ENCODE assay signal across 9 cellular contexts in the genomic region with DNA sequence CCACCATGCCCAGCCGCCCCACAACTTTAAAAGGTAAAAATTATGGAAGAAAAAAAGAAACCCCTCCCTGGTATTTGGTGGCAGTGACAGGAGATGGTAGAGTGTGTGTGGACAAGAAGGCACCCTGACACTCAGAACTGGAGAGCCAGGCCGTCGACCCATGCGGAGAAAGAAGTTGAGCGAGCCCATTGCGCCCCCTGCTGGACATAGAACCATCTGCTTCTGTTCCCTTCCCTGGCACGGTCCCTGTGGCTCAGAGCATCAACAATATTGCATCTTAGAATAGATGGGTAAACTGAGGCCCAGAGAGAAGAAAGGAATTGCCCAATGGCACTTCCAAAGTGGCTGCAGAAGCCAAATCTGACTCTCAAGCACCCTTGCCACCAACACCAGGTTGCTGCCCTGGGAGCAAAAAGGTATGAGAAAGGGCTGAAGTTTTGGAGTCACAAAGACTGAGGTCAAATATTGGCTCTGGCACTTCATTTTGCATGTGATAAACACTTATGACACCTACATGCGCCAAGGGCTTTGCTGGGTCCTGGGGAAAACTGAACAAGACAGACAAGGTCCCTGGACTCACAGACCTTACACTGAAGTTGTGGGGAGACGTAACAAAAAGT. TPM values are rescaled to one million over a fixed set of nuclear protein-coding genes. Genes with fewer than 3 reads are reported as not detected.
DNase-seq lines count a peak whose midpoint lies in the region; ATAC-seq, FAIRE-seq and TF ChIP-seq lines count a peak whose summit lies in the region.
"Had no signal": no experiment of that assay in that cellular context is flagged by ENCODE, and none has a peak within 500 bp of the region (broad histone marks: within the 10 kb centered on the region; RNA-seq: fewer than 3 reads in every experiment).

No MANE protein-coding gene starts in this region.

- H2AFZ ChIP-seq in astrocyte (ENCODE audit: low read depth, low read length): no peak overlapping the region

- no peaks in the 10 kb centered on the region for H4K20me1 ChIP-seq in astrocyte (ENCODE audit: insufficient read depth, low read length)

- no peak for FAIRE-seq in astrocyte (lab: Jason Lieb, UNC)

- H3K27ac ChIP-seq in astrocyte (ENCODE audit: low read depth, low read length) (no peak overlapping the region), spleen (no peak overlapping the region)
- H3K27ac ChIP-seq: epithelial cell of prostate had no signal

- no peaks in the 10 kb centered on the region for H3K79me2 ChIP-seq in astrocyte (ENCODE audit: insufficient read depth, low read length)

- peaks cover 3% of the 10 kb centered on the region for H3K36me3 ChIP-seq in astrocyte (ENCODE audit: insufficient read depth, low read length)
- H3K36me3 ChIP-seq in spleen: peaks cover 0 to 37% (median 17%) of the 10 kb centered on the region in 6 donors

- ATAC-seq in HG02798 (IDR thresholded peaks at IDR 0.05; ENCODE audit: poor library complexity, unreplicated experiment): no peak
- ATAC-seq in HG03097 (IDR thresholded peaks at IDR 0.05; ENCODE audit: low FRiP score, unreplicated experiment): no peak

- no peak overlapping the region for H3K27ac Mint-ChIP-seq in astrocyte (ENCODE audit: unreplicated experiment)

- H3K27me3 ChIP-seq in astrocyte (ENCODE audit: insufficient read depth, low read length) (no peaks in the 10 kb centered on the region), spleen (replicated peaks in 1 of 7) (peaks cover 0 to 9% (median 0%) of the 10 kb centered on the region in 7 donors)

- intact Hi-C loops in spleen (cut with DNase I; ENCODE audit: low total_unique reads): no loop called here

- no peak overlapping the region for H3K9ac ChIP-seq in astrocyte (ENCODE audit: low read length)

- H3K4me3 Mint-ChIP-seq in astrocyte (ENCODE audit: unreplicated experiment): no peak overlapping the region

- H3K9me3 Mint-ChIP-seq in astrocyte (ENCODE audit: unreplicated experiment): no peaks in the 10 kb centered on the region

- H3K36me3 Mint-ChIP-seq in astrocyte (ENCODE audit: low read depth, unreplicated experiment): peaks cover 16% of the 10 kb centered on the region

- TF ChIP-seq POLR2A in spleen (IDR thresholded peaks at IDR 0.05): no peak

- peaks cover 6% of the 10 kb centered on the region for H3K27me3 Mint-ChIP-seq in astrocyte (ENCODE audit: low read depth, unreplicated experiment)

- WGBS in spleen, 5 donors: 33 to 44% (median 36%) methylated on average over 9 of the region's 9 CpGs

- H3K4me3 ChIP-seq in astrocyte (ENCODE audit: insufficient read depth, low read depth, low read length) (no peak overlapping the region), spleen (no peak overlapping the region)

- H3K4me2 ChIP-seq in astrocyte (ENCODE audit: low read length): no peak overlapping the region

- H3K9me3 ChIP-seq in astrocyte (ENCODE audit: insufficient read depth, low read depth, low read length) (no peaks in the 10 kb centered on the region), spleen (no peaks in the 10 kb centered on the region)

- no peaks in the 10 kb centered on the region for H3K4me1 Mint-ChIP-seq in astrocyte (ENCODE audit: low read depth, unreplicated experiment)

- TF ChIP-seq CTCF in GM10266 (IDR thresholded peaks at IDR 0.05; ENCODE audit: control insufficient read depth, insufficient read depth, low read depth, missing control alignments) (peak; percentile 85), astrocyte (IDR thresholded peaks at IDR 0.05; ENCODE audit: insufficient read depth, low read depth, low read length) (peak; percentile 72), spleen (IDR thresholded peaks at IDR 0.05 in 8 of 11, conservative IDR thresholded peaks at IDR 0.05 in 3 of 11) (peak; percentile 44 to 87 (median 76))

- DNase-seq in GM10266 (ENCODE audit: extremely low spot score): peak; percentile 82
- DNase-seq in NCI-H146 treated with DMSO at 0.1 percent for 48 hours (lab: John Stamatoyannopoulos, UW; ENCODE audit: unreplicated experiment): peak; percentile 44
- peak; percentile 68 for DNase-seq in T-helper 9 cell
- DNase-seq in astrocyte (ENCODE audit: low read depth): peak; percentile 22
- peak; percentile 47 to 52 for DNase-seq in hippocampal formation (lab: John Stamatoyannopoulos, UW)
- peak; percentile 87 for DNase-seq in spleen

- H3K4me1 ChIP-seq in astrocyte (ENCODE audit: insufficient read depth, low read length) (no peaks in the 10 kb centered on the region), spleen (peaks cover 0 to 11% (median 0%) of the 10 kb centered on the region in 6 donors)

RNA-seq across cellular contexts. Expression of gene MRPL11, which starts 8.6 kb away (rescaled TPM):
- total RNA-seq in astrocyte (30.0 and 33.1 TPM in 2 replicates), spleen (10 to 100 TPM; 25.5 to 41.2 (median 32.6) TPM)
- 10 to 100 TPM; 60.3 to 87.1 (median 72.7) TPM for polyA plus RNA-seq in spleen

RNA-seq across cellular contexts. Expression of gene NPAS4, which starts 9.3 kb away (rescaled TPM):
- total RNA-seq in astrocyte (0.20 and 0.50 TPM in 2 replicates), spleen (under 1 TPM in 2 of 7 donors, not detected in 5; 0.25 to 0.72 TPM)
- polyA plus RNA-seq in spleen: under 1 TPM in 2 of 3 donors, not detected in 1; 0.11 to 0.22 TPM

RNA-seq across cellular contexts. Expression of gene PELI3, which starts 36.6 kb away (rescaled TPM):
- total RNA-seq in astrocyte (3.9 and 4.6 TPM in 2 replicates), spleen (10 to 100 TPM in 5 of 7 donors, 1 to 10 TPM in 2; 4.9 to 14.6 (median 10.7) TPM)
- 1 to 10 TPM; 2.4 to 6.4 (median 2.7) TPM for polyA plus RNA-seq in spleen

RNA-seq across cellular contexts. Expression of gene DPP3, which starts 50.1 kb away (rescaled TPM):
- total RNA-seq in astrocyte: 57.4 and 60.0 TPM in 2 replicates
- 10 to 100 TPM; 17.9 to 35.5 (median 23.9) TPM for total RNA-seq in spleen
- 10 to 100 TPM; 20.0 to 25.9 (median 20.6) TPM for polyA plus RNA-seq in spleen

RNA-seq across cellular contexts. Expression of gene SLC29A2, which starts 58.5 kb away (rescaled TPM):
- total RNA-seq in astrocyte: 5.0 and 6.6 TPM in 2 replicates
- 1 to 10 TPM; 1.9 to 5.0 (median 4.0) TPM for total RNA-seq in spleen
- polyA plus RNA-seq in spleen: 1 to 10 TPM; 4.8 to 8.4 (median 7.4) TPM

Comparison
In these comparisons a context has a peak if more than half of its experiments do, and no peak if none do; other contexts are left out.
1. DNase-seq: peak in every context shown above with its lines; median percentile 87 in spleen; 82 in GM10266; 68 in T-helper 9 cell; 50 in hippocampal formation; 44 in NCI-H146 treated with DMSO at 0.1 percent for 48 hours; 22 in astrocyte.